ENCODE assay signal across 12 cellular contexts in the genomic region with DNA sequence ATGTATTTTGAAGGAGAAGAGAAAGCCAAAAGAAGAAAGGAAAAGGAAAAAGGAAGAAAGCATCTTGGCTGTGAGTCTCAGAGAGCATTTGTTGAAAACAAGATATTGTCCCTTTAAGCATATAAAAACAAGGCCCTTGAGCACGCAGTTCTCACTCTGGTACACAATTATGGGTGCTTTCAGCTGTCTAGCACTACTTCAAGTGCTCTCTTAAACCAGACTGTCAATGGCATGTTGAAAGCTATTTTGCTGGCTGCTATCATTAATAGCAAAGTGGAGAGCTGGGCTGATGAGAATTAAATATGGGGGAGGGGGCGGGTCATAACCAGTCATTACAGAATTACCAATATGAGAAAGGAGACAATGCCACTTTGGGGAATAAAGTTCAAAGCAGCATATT. TPM values are rescaled to one million over a fixed set of nuclear protein-coding genes. Genes with fewer than 3 reads are reported as not detected.
DNase-seq lines count a peak whose midpoint lies in the region; TF ChIP-seq lines count a peak whose summit lies in the region.
"Had no signal": no experiment of that assay in that cellular context is flagged by ENCODE, and none has a peak within 500 bp of the region (broad histone marks: within the 10 kb centered on the region; RNA-seq: fewer than 3 reads in every experiment).

No MANE protein-coding gene starts in this region.

- no peak overlapping the region; a peak in 1 of 7 replicates for H3K27ac Mint-ChIP-seq in H9
- H3K27ac Mint-ChIP-seq: activated CD4-positive, alpha-beta memory T cell treated with anti-CD3 and anti-CD28 coated beads, Interleukin-2, amount 10 ng/mL, durations not matched to agents 7 days and 5 days had no signal

- H3K14ac ChIP-seq in H9 (ENCODE audit: insufficient read depth, low read length), result no peak overlapping the region

- H3T11ph ChIP-seq in H9 (ENCODE audit: low read length), result no peak overlapping the region

- H3K36me3 ChIP-seq in left ventricle myocardium inferior (peaks cover 11% of the 10 kb centered on the region), thyroid gland (peaks cover 3 to 6% of the 10 kb centered on the region in 2 donors)

- no peaks in the 10 kb centered on the region for H4K20me1 ChIP-seq in H9 (ENCODE audit: control insufficient read depth, insufficient read depth, insufficient read length)

- H3K27me3 Mint-ChIP-seq in H9 (ENCODE audit: low read depth), result peaks cover 11% of the 10 kb centered on the region
- H3K27me3 Mint-ChIP-seq: activated CD4-positive, alpha-beta memory T cell treated with anti-CD3 and anti-CD28 coated beads, Interleukin-2, amount 10 ng/mL, durations not matched to agents 7 days and 5 days had no signal

- H3K4me1 ChIP-seq in left ventricle myocardium inferior, result peaks cover 62% of the 10 kb centered on the region
- H3K4me1 ChIP-seq in thyroid gland, result peaks cover 39 to 60% of the 10 kb centered on the region in 2 donors
- peaks cover 43% of the 10 kb centered on the region for H3K4me1 ChIP-seq in H9 (ENCODE audit: insufficient read depth, low read length)

- H3K79me2 ChIP-seq in H9 (ENCODE audit: insufficient read depth, low read length), result peaks cover 15% of the 10 kb centered on the region; the same call in 1 of the 2 replicates
- H3K79me2 ChIP-seq: parathyroid adenoma had no signal

- H3K9me3 ChIP-seq in left ventricle myocardium inferior (replicated peaks) (no peaks in the 10 kb centered on the region), thyroid gland (no peaks in the 10 kb centered on the region), H9 (ENCODE audit: control insufficient read depth, low read depth, low read length) (no peaks in the 10 kb centered on the region)
- H3K9me3 ChIP-seq: BE2C, upper lobe of left lung had no signal

- H3K79me1 ChIP-seq in H9 (ENCODE audit: insufficient read depth, low read depth, low read length, poor library complexity, severe bottlenecking), result peaks cover 7% of the 10 kb centered on the region

- H3K27me3 ChIP-seq in left ventricle myocardium inferior (ENCODE audit: low read depth) (peaks cover 23% of the 10 kb centered on the region), thyroid gland (no peaks in the 10 kb centered on the region), H9 (ENCODE audit: insufficient read depth, low read length) (0 out of 2 replicates have a peak, but pooled peaks cover 2% of the 10 kb centered on the region)
- H3K27me3 ChIP-seq: BE2C, upper lobe of left lung had no signal

- no peak overlapping the region for H3K23ac ChIP-seq in H9 (ENCODE audit: insufficient read length, low read depth, low read length)

- no peak overlapping the region for H4K91ac ChIP-seq in H9 (ENCODE audit: insufficient read length, low read depth, low read length)

- no peak overlapping the region for H3K4me2 ChIP-seq in H9 (ENCODE audit: insufficient read depth, insufficient read length, low read length)

- no peaks in the 10 kb centered on the region for H3K9me3 Mint-ChIP-seq in H9
- H3K9me3 Mint-ChIP-seq: activated CD4-positive, alpha-beta memory T cell treated with anti-CD3 and anti-CD28 coated beads, Interleukin-2, amount 10 ng/mL, durations not matched to agents 7 days and 5 days had no signal

- no peak overlapping the region for H4K8ac ChIP-seq in H9 (replicated peaks; ENCODE audit: insufficient read length, low read depth, low read length)

- no peak for TF ChIP-seq CTCF in left ventricle myocardium inferior (IDR thresholded peaks at IDR 0.05; ENCODE audit: borderline replicate concordance)
- no peak for TF ChIP-seq CTCF in thyroid gland (IDR thresholded peaks at IDR 0.05)
- TF ChIP-seq CTCF in H9 (conservative IDR thresholded peaks at IDR 0.05), result no peak

- H3K4me1 Mint-ChIP-seq in H9, result peaks cover 89 to 90% of the 10 kb centered on the region in 2 experiments

- H2BK15ac ChIP-seq in H9 (ENCODE audit: low read depth, low read length), result no peak overlapping the region

- TF ChIP-seq POLR2A in thyroid gland (IDR thresholded peaks at IDR 0.05), result no peak

- H3K27ac ChIP-seq in left ventricle myocardium inferior (replicated peaks) (peak overlapping the region; percentile 48), thyroid gland (no peak overlapping the region), H9 (ENCODE audit: insufficient read length, low read depth, low read length) (no peak overlapping the region)
- H3K27ac ChIP-seq: parathyroid adenoma, upper lobe of left lung had no signal

- peaks cover 32 to 78% (median 60%) of the 10 kb centered on the region in 3 experiments for H3K36me3 Mint-ChIP-seq in H9 (ENCODE audit: insufficient read depth in 1 of 3, low read depth in 3 of 3)

- H2BK5ac ChIP-seq in H9 (ENCODE audit: insufficient read length, low read length), result no peak overlapping the region

- H3K9ac ChIP-seq in H9 (ENCODE audit: extremely low read depth, insufficient read length, low read length), result no peak overlapping the region
- H3K9ac ChIP-seq: parathyroid adenoma had no signal

- H3K4me3 ChIP-seq in left ventricle myocardium inferior, result peak overlapping the region; percentile 41
- H3K4me3 ChIP-seq in thyroid gland (replicated peaks in 1 of 3), result no peak overlapping the region
- H3K4me3 ChIP-seq: upper lobe of left lung had no signal

- H3K4ac ChIP-seq in H9 (ENCODE audit: low read depth, low read length), result no peak overlapping the region

- no peak overlapping the region for H3K56ac ChIP-seq in H9 (ENCODE audit: insufficient read length, low read depth, low read length)

- H3K18ac ChIP-seq in H9 (ENCODE audit: insufficient read length, low read depth, low read length), result no peak overlapping the region

- H3K4me3 Mint-ChIP-seq in H9, result peak overlapping the region in 1 of 2 experiments; percentile 31; a peak in 1 of 5 replicates
- H3K4me3 Mint-ChIP-seq: activated CD4-positive, alpha-beta memory T cell treated with anti-CD3 and anti-CD28 coated beads, Interleukin-2, amount 10 ng/mL, durations not matched to agents 7 days and 5 days had no signal

- 38 to 45% methylated on average over 2 of the region's 2 CpGs for WGBS in thyroid gland, 2 donors
- WGBS in H9 (ENCODE audit: extremely low coverage, insufficient read length, low lambda C conversion rate), result no CpG with 5 or more reads among the region's 2 CpGs

- intact Hi-C loops in left ventricle myocardium inferior (cut with micrococcal nuclease), result no loop called here
- intact Hi-C loops in thyroid gland (cut with DNase I), result no loop called here

- no peak overlapping the region for H2AFZ ChIP-seq in H9 (ENCODE audit: low read length)
- H2AFZ ChIP-seq: parathyroid adenoma had no signal

- H2BK12ac ChIP-seq in H9 (ENCODE audit: insufficient read length, low read depth, low read length), result no peak overlapping the region

- peak; percentile 84 to 99 (median 92) for DNase-seq in NCI-H1417 (lab: John Stamatoyannopoulos, UW)
- peak; percentile 85 to 91 for DNase-seq in NCI-H524 (lab: John Stamatoyannopoulos, UW)
- no peak for DNase-seq in left ventricle myocardium inferior
- DNase-seq in thyroid gland, result peak; percentile 32 to 37
- no peak for DNase-seq in DMS114 treated with DMSO at 0.1 percent for 48 hours (lab: John Stamatoyannopoulos, UW; ENCODE audit: unreplicated experiment)
- DNase-seq in HUDEP-2 (lab: John Stamatoyannopoulos, UW; ENCODE audit: unreplicated experiment in 76 of 76), result no peak
- DNase-seq in H9, result no peak
- DNase-seq: activated CD4-positive, alpha-beta memory T cell treated with anti-CD3 and anti-CD28 coated beads, Interleukin-2, amount 10 ng/mL, durations not matched to agents 7 days and 5 days; activated effector memory CD4-positive, alpha-beta T cell treated with anti-CD3 and anti-CD28 coated beads, Interleukin-2, amount 50 U/mL, for 16 hours; BE2C had no signal

- no peak overlapping the region for H4K5ac ChIP-seq in H9 (ENCODE audit: insufficient read length, low read depth, low read length)

- no peak overlapping the region for H2BK20ac ChIP-seq in H9 (ENCODE audit: low read depth, low read length, poor library complexity, severe bottlenecking)

- H2BK120ac ChIP-seq in H9 (ENCODE audit: low read depth, low read length, poor library complexity, severe bottlenecking), result no peak overlapping the region

- H3K23me2 ChIP-seq in H9 (ENCODE audit: insufficient read length, low read depth, low read length, poor library complexity, severe bottlenecking), result no peaks in the 10 kb centered on the region

- H2AK5ac ChIP-seq in H9 (ENCODE audit: insufficient read length, low read length), result no peak overlapping the region

RNA-seq across cellular contexts. Expression of gene TLE3, which starts 9.3 kb away (rescaled TPM):
- total RNA-seq in left ventricle myocardium inferior (17.8 TPM), thyroid gland (100 to 1,000 TPM in 1 of 4 donors, 10 to 100 TPM in 3; 39.1 to 275 (median 71.6) TPM), H9 (2021) (91.3 and 98.2 TPM in 2 replicates)

Comparison
In these comparisons a context has a peak if more than half of its experiments do, and no peak if none do; other contexts are left out.
1. DNase-seq: peak in NCI-H1417 (3 of 3), NCI-H524 (2 of 2) and thyroid gland (2 of 2); none in left ventricle myocardium inferior (single experiment), DMS114 treated with DMSO at 0.1 percent for 48 hours (single experiment), HUDEP-2 (0 of 76) and H9 (single experiment).